8 cellular contexts compared by ENCODE assay signal in the genomic region with DNA sequence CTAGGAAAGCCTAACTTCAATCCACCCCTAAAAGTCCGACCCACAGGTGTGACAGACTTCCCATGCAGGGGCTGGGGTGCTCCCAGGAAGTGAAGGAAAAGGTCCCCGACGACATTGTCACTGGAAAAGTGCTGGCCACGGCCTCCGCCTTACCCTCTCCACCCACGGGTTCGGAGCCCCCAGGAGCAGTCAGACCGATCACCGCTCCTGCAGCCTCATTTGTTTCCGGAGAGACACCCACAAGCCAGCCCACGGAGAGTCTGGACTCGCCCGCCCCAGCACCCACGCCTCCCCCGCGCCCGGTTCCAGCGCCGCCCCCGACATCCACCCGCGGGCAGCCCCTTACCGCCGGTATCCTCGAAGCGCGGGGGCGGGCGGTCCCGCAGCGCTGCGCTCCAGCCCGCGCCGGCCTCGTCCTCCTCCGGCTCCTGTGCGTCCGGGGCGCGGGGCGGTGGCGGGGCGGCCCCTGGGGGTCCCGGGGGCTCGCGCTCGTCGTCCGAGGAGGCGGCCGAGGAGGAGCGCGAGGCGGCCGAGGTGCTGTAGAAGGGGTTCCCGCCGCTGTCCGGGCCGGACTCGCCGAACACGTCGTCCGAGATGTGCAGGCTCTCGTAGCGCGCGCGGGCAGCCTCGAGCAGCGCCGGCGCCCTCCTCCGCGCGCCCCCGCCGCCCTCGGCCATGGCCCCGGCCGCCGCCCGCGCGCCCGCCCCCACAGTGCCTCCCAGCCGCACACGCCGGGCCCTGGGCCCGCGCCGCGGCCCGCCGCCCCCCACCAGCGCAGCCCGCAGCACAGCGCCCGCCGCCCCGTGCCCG. TPM values are rescaled to one million over a fixed set of nuclear protein-coding genes. Genes with fewer than 3 reads are reported as not detected.
A peak's percentile ranks its signal among the peaks of the same experiment; 100 is the strongest.
DNase-seq lines count a peak whose midpoint lies in the region; ATAC-seq and TF ChIP-seq lines count a peak whose summit lies in the region.

No MANE protein-coding gene starts in this region.

- peak; percentile 5 for ATAC-seq in GM18498 (IDR thresholded peaks at IDR 0.05; ENCODE audit: unreplicated experiment)
- ATAC-seq in GM21381 (IDR thresholded peaks at IDR 0.05; ENCODE audit: unreplicated experiment): no peak
- no peak for ATAC-seq in HG03457 (IDR thresholded peaks at IDR 0.05; ENCODE audit: unreplicated experiment)

- H3K27ac ChIP-seq in dorsolateral prefrontal cortex (peak overlapping the region in 51 of 59 donors; percentile 28 to 86 (median 70)), neural progenitor cell (no peak overlapping the region), Karpas-422 (ENCODE audit: low read length) (no peak overlapping the region)

- H4K20me1 ChIP-seq in neural progenitor cell (ENCODE audit: low read depth): peaks cover 36% of the 10 kb centered on the region
- H4K20me1 ChIP-seq in Karpas-422 (ENCODE audit: insufficient read depth, low read depth, low read length): no peaks in the 10 kb centered on the region

- intact Hi-C loops in dorsolateral prefrontal cortex (cut with DNase I): loop anchor here (2.0 to 10.0 kb wide), 6 partner anchors 48 to 349 kb away; partner anchors contain the start of gene COG2 (in 2 of the 2)

- H3K4me1 Mint-ChIP-seq in neural progenitor cell: peaks cover 71% of the 10 kb centered on the region

- H3K9me2 ChIP-seq in Karpas-422 (replicated peaks; ENCODE audit: insufficient read depth, low read length): no peaks in the 10 kb centered on the region

- no peaks in the 10 kb centered on the region for H3K9me3 ChIP-seq in neural progenitor cell (ENCODE audit: low read depth)
- no peaks in the 10 kb centered on the region for H3K9me3 ChIP-seq in Karpas-422 (ENCODE audit: low read length)

- TF ChIP-seq CTCF in dorsolateral prefrontal cortex (IDR thresholded peaks at IDR 0.05 in 54 of 56, conservative IDR thresholded peaks at IDR 0.05 in 2 of 56; ENCODE audit: low read depth in 1 of 56, partially characterized antibody in 56 of 56) (no peak), neural progenitor cell (IDR thresholded peaks at IDR 0.05) (no peak)

- H3K9me3 Mint-ChIP-seq in neural progenitor cell: peaks cover under 1% of the 10 kb centered on the region

- H3K79me2 ChIP-seq in neural progenitor cell (ENCODE audit: low read depth) (peaks cover 7% of the 10 kb centered on the region), Karpas-422 (ENCODE audit: low read length) (no peaks in the 10 kb centered on the region)

- H3K4me3 ChIP-seq in dorsolateral prefrontal cortex (peak overlapping the region; percentile 45 to 88 (median 73)), neural progenitor cell (peak overlapping the region; percentile 64), Karpas-422 (ENCODE audit: low read length) (no peak overlapping the region)

- peaks cover 18% of the 10 kb centered on the region for H3K27me3 Mint-ChIP-seq in neural progenitor cell (ENCODE audit: insufficient read depth, low read depth)

- peak overlapping the region; percentile 90 for H3K4me3 Mint-ChIP-seq in neural progenitor cell

- H3K4me1 ChIP-seq in neural progenitor cell (peaks cover 56% of the 10 kb centered on the region), Karpas-422 (ENCODE audit: low read length) (peaks cover 10% of the 10 kb centered on the region)

- DNase-seq in HuH-7 (ENCODE audit: low spot score) (peak; percentile 12), dorsolateral prefrontal cortex (peak in 2 of 10 donors; percentile 28 to 45), neural progenitor cell (ENCODE audit: low spot score) (peak; percentile 56), Karpas-422 (no peak), cerebellar cortex (ENCODE audit: low spot score) (no peak)

- H3K27me3 ChIP-seq in dorsolateral prefrontal cortex (no peaks in the 10 kb centered on the region), neural progenitor cell (peaks cover 50% of the 10 kb centered on the region), Karpas-422 (ENCODE audit: low read length) (no peaks in the 10 kb centered on the region)

- no peak overlapping the region for H3K27ac Mint-ChIP-seq in neural progenitor cell

- H3K36me3 ChIP-seq in neural progenitor cell: no peaks in the 10 kb centered on the region
- no peaks in the 10 kb centered on the region for H3K36me3 ChIP-seq in Karpas-422 (ENCODE audit: insufficient read depth, low read length)

- H3K4me2 ChIP-seq in neural progenitor cell (peak overlapping the region; percentile 97), Karpas-422 (ENCODE audit: low read depth, low read length, poor library complexity, severe bottlenecking) (no peak overlapping the region)

- no peak overlapping the region for H3K9ac ChIP-seq in neural progenitor cell
- H3K9ac ChIP-seq in Karpas-422 (ENCODE audit: low read length): no peak overlapping the region

- peaks cover 36% of the 10 kb centered on the region for H3F3A ChIP-seq in neural progenitor cell (ENCODE audit: low read depth)

- H2AFZ ChIP-seq in neural progenitor cell (replicated peaks): no peak overlapping the region
- no peak overlapping the region for H2AFZ ChIP-seq in Karpas-422 (ENCODE audit: low read length)

- H3K36me3 Mint-ChIP-seq in neural progenitor cell: peaks cover 6% of the 10 kb centered on the region

RNA-seq across cellular contexts. Expression of gene PGBD5, which starts 0.7 kb away (rescaled TPM):
- total RNA-seq in dorsolateral prefrontal cortex (100 to 1,000 TPM in 40 of 120 experiments, 10 to 100 TPM in 80; 42.3 to 119 (median 92.1) TPM), neural progenitor cell (ENCODE audit: low replicate concordance) (1.2 and 3.6 TPM in 2 replicates)
- not detected in 2 replicates for total RNA-seq in Karpas-422 (2014; rRNA removed; shearing (Covaris generic); ENCODE audit: low replicate concordance)

Comparison
In these comparisons a context has a peak if more than half of its experiments do, and no peak if none do; other contexts are left out.
1. DNase-seq: peak in HuH-7 (single experiment) and neural progenitor cell (single experiment); none in Karpas-422 (single experiment) and cerebellar cortex (single experiment).
2. H3K27ac ChIP-seq: peak in dorsolateral prefrontal cortex (51 of 59); none in neural progenitor cell (single experiment) and Karpas-422 (single experiment).